In the genomic region with DNA sequence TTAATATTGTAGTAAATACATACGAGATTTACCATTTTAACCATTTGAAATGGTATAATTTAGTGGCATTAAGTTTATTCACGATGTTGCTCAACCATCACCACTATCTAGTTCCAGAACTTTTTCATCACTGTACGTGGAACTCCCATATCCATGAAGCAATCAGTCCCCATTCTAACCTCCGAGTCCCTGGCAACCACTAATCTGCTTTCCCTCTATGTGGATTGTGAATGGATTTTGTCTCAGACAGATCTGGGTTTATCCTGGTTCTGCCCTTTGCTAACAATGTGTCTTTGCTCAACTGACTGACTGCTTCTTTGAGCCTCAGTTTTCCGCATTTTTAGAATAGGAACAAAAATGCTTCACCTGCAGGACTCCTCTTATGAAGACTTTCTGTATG, we compare ENCODE assay signal across 22 cellular contexts.
"Had no signal": no experiment of that assay in that cellular context is flagged by ENCODE, and none has a peak within 500 bp of the region (broad histone marks: within the 10 kb centered on the region; RNA-seq: fewer than 3 reads in every experiment).

No MANE protein-coding gene starts in this region.

- H3K27me3 ChIP-seq: heart right ventricle, hepatocyte, ovary, right atrium auricular region, suprapubic skin, tibial artery, upper lobe of right lung had no signal

- H3K4me1 Mint-ChIP-seq: mesothelial cell of epicardium; naive B cell; natural killer cell; stimulated activated effector memory CD8-positive, alpha-beta T cell treated with anti-CD3 and anti-CD28 coated beads, Interleukin-12 subunit alpha, Interleukin-12 subunit beta, amount 100 ng/mL, for 72 hours had no signal

- H3K36me3 Mint-ChIP-seq: mesothelial cell of epicardium, natural killer cell had no signal

- H3K4me2 ChIP-seq: hepatocyte had no signal

- H3K4me3 ChIP-seq: heart right ventricle, hepatocyte, lower lobe of right lung, ovary, right atrium auricular region, skin epidermis, suprapubic skin, thoracic aorta, tibial artery, upper lobe of right lung had no signal

- ATAC-seq: lower lobe of right lung; natural killer cell; sciatic nerve; stimulated activated effector memory CD8-positive, alpha-beta T cell treated with anti-CD3 and anti-CD28 coated beads, Interleukin-12 subunit alpha, Interleukin-12 subunit beta, amount 100 ng/mL, for 72 hours; upper lobe of right lung had no signal

- DNase-seq: lower lobe of right lung; mammary epithelial cell; naive B cell; natural killer cell; ovary; stimulated activated CD4-positive, alpha-beta T cell treated with anti-CD3 and anti-CD28 coated beads, Interleukin-4, amount 100 ng/mL, for 24 hours; stimulated activated naive CD4-positive, alpha-beta T cell; tibial artery; trophoblast cell; upper lobe of right lung had no signal

- FAIRE-seq: urothelium cell line had no signal

- H3K9me3 ChIP-seq: heart right ventricle, lower lobe of right lung, ovary, right atrium auricular region, suprapubic skin, thoracic aorta, tibial artery, upper lobe of right lung had no signal

- H3K36me3 ChIP-seq: lower lobe of right lung, ovary, suprapubic skin, thoracic aorta, tibial artery, upper lobe of right lung had no signal

- H3K4me3 Mint-ChIP-seq: mesothelial cell of epicardium; naive B cell; natural killer cell; stimulated activated effector memory CD8-positive, alpha-beta T cell treated with anti-CD3 and anti-CD28 coated beads, Interleukin-12 subunit alpha, Interleukin-12 subunit beta, amount 100 ng/mL, for 72 hours; stimulated activated naive CD8-positive, alpha-beta T cell treated with anti-CD3 and anti-CD28 coated beads, Interleukin-15, Interleukin-2, amounts not matched to agents 100 ng/mL and 50 ng/mL, for 24 hours had no signal

- H3K79me2 ChIP-seq: hepatocyte had no signal

- H3K27ac ChIP-seq: heart right ventricle, hepatocyte, lower lobe of right lung, ovary, right atrium auricular region, skin epidermis, suprapubic skin, thoracic aorta, tibial artery, upper lobe of right lung had no signal

- H3K9me3 Mint-ChIP-seq: mesothelial cell of epicardium; naive B cell; natural killer cell; stimulated activated effector memory CD8-positive, alpha-beta T cell treated with anti-CD3 and anti-CD28 coated beads, Interleukin-12 subunit alpha, Interleukin-12 subunit beta, amount 100 ng/mL, for 72 hours; stimulated activated naive CD8-positive, alpha-beta T cell treated with anti-CD3 and anti-CD28 coated beads, Interleukin-15, Interleukin-2, amounts not matched to agents 100 ng/mL and 50 ng/mL, for 24 hours had no signal

- H3K27ac Mint-ChIP-seq: mesothelial cell of epicardium; natural killer cell; progenitor cell of endocrine pancreas; stimulated activated effector memory CD8-positive, alpha-beta T cell treated with anti-CD3 and anti-CD28 coated beads, Interleukin-12 subunit alpha, Interleukin-12 subunit beta, amount 100 ng/mL, for 72 hours; stimulated activated naive CD8-positive, alpha-beta T cell treated with anti-CD3 and anti-CD28 coated beads, Interleukin-15, Interleukin-2, amounts not matched to agents 100 ng/mL and 50 ng/mL, for 24 hours had no signal

- H3K4me1 ChIP-seq: right atrium auricular region, suprapubic skin, tibial artery, upper lobe of right lung had no signal

- H3K27me3 Mint-ChIP-seq: naive B cell; progenitor cell of endocrine pancreas; stimulated activated naive CD8-positive, alpha-beta T cell treated with anti-CD3 and anti-CD28 coated beads, Interleukin-15, Interleukin-2, amounts not matched to agents 100 ng/mL and 50 ng/mL, for 24 hours had no signal

- H2AFZ ChIP-seq: hepatocyte had no signal
